In the genomic region with DNA sequence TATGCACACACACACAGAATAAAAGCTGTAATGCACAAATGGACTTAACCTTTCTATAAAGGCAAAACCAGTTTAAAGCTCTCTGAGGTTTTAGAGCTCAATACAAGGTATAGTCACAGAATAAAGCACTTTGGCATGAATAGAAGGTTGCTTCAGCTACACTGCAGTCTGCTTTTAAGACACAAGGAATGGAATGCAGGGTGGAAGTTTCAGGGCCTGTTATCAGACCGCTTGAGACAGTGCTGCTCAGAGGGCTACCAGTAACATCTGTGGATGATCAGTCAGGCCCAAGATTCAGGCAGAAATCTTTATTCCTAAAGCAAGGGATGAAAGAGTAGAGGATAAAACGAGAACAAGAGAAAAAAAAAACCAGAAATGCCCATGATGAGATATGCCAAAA, we compare ENCODE assay signal across 15 cellular contexts. TPM values are rescaled to one million over a fixed set of nuclear protein-coding genes. Genes with fewer than 3 reads are reported as not detected.
DNase-seq lines count a peak whose midpoint lies in the region; ATAC-seq and TF ChIP-seq lines count a peak whose summit lies in the region.
"Had no signal": no experiment of that assay in that cellular context is flagged by ENCODE, and none has a peak within 500 bp of the region (broad histone marks: within the 10 kb centered on the region; RNA-seq: fewer than 3 reads in every experiment).

No MANE protein-coding gene starts in this region.

- H3K4me1 ChIP-seq in tibial artery (peaks cover 0 to 18% (median 2%) of the 10 kb centered on the region in 4 donors), Peyer's patch (peaks cover 0 to 10% (median 0%) of the 10 kb centered on the region in 4 donors)
- H3K4me1 ChIP-seq: thyroid gland had no signal

- DNase-seq in activated naive CD4-positive, alpha-beta T cell treated with anti-CD3 and anti-CD28 coated beads for 36 hours: no peak
- no peak for DNase-seq in activated naive CD4-positive, alpha-beta T cell treated with Interleukin-2 at 50 U/mL for 16 hours
- no peak for DNase-seq in activated CD8-positive, alpha-beta T cell treated with anti-CD3 and anti-CD28 coated beads for 36 hours
- DNase-seq in fibroblast of villous mesenchyme (ENCODE audit: low read depth): peak; percentile 50
- DNase-seq in tibial artery: no peak
- DNase-seq in Peyer's patch: no peak
- no peak for DNase-seq in left lobe of liver (ENCODE audit: low spot score)
- DNase-seq: activated CD4-positive, alpha-beta T cell treated with anti-CD3 and anti-CD28 coated beads for 1 hour; activated effector memory CD4-positive, alpha-beta T cell treated with anti-CD3 and anti-CD28 coated beads, Interleukin-2, amount 50 U/mL, for 16 hours; cerebellar nuclear complex; DMS79; stimulated activated CD4-positive, alpha-beta T cell treated with anti-CD3 and anti-CD28 coated beads, Interleukin-12 subunit alpha, Interleukin-12 subunit beta, amount 100 ng/mL, for 4 hours; thyroid gland had no signal

- no peak overlapping the region for H3K27ac ChIP-seq in tibial artery
- H3K27ac ChIP-seq in Peyer's patch: no peak overlapping the region
- H3K27ac ChIP-seq: thyroid gland had no signal

- H3K4me1 Mint-ChIP-seq in activated naive CD4-positive, alpha-beta T cell treated with anti-CD3 and anti-CD28 coated beads for 36 hours (ENCODE audit: low read depth): peaks cover 73% of the 10 kb centered on the region
- peaks cover 78% of the 10 kb centered on the region for H3K4me1 Mint-ChIP-seq in activated CD8-positive, alpha-beta T cell treated with anti-CD3 and anti-CD28 coated beads for 36 hours (ENCODE audit: low read depth)
- H3K4me1 Mint-ChIP-seq in stimulated activated memory B cell treated with anti-CD40 and anti-IgM and Interleukin-4, amounts not matched to agents 10 μg/mL and 1 μg/mL and 100 μg/mL, for 72 hours: peaks cover 44% of the 10 kb centered on the region

- TF ChIP-seq POLR2A in Peyer's patch (IDR thresholded peaks at IDR 0.05): no peak

- no peak overlapping the region for H3K4me3 ChIP-seq in fibroblast of villous mesenchyme (ENCODE audit: low read depth, low read length)
- no peak overlapping the region for H3K4me3 ChIP-seq in tibial artery
- no peak overlapping the region for H3K4me3 ChIP-seq in Peyer's patch
- H3K4me3 ChIP-seq: thyroid gland had no signal

- H3K27ac Mint-ChIP-seq in activated naive CD4-positive, alpha-beta T cell treated with anti-CD3 and anti-CD28 coated beads for 36 hours: peak overlapping the region; percentile 33
- peak overlapping the region; percentile 57 for H3K27ac Mint-ChIP-seq in activated CD8-positive, alpha-beta T cell treated with anti-CD3 and anti-CD28 coated beads for 36 hours
- H3K27ac Mint-ChIP-seq in stimulated activated memory B cell treated with anti-CD40 and anti-IgM and Interleukin-4, amounts not matched to agents 10 μg/mL and 1 μg/mL and 100 μg/mL, for 72 hours: peak overlapping the region; percentile 52

- H3K4me3 Mint-ChIP-seq in activated naive CD4-positive, alpha-beta T cell treated with anti-CD3 and anti-CD28 coated beads for 36 hours: no peak overlapping the region
- no peak overlapping the region for H3K4me3 Mint-ChIP-seq in activated CD8-positive, alpha-beta T cell treated with anti-CD3 and anti-CD28 coated beads for 36 hours
- H3K4me3 Mint-ChIP-seq in stimulated activated memory B cell treated with anti-CD40 and anti-IgM and Interleukin-4, amounts not matched to agents 10 μg/mL and 1 μg/mL and 100 μg/mL, for 72 hours: no peak overlapping the region

- no peaks in the 10 kb centered on the region for H3K9me3 Mint-ChIP-seq in activated naive CD4-positive, alpha-beta T cell treated with anti-CD3 and anti-CD28 coated beads for 36 hours
- no peaks in the 10 kb centered on the region for H3K9me3 Mint-ChIP-seq in activated CD8-positive, alpha-beta T cell treated with anti-CD3 and anti-CD28 coated beads for 36 hours
- no peaks in the 10 kb centered on the region for H3K9me3 Mint-ChIP-seq in stimulated activated memory B cell treated with anti-CD40 and anti-IgM and Interleukin-4, amounts not matched to agents 10 μg/mL and 1 μg/mL and 100 μg/mL, for 72 hours

- ATAC-seq in activated CD8-positive, alpha-beta T cell treated with anti-CD3 and anti-CD28 coated beads for 36 hours: no peak
- ATAC-seq in stimulated activated memory B cell treated with anti-CD40 and anti-IgM and Interleukin-4, amounts not matched to agents 10 μg/mL and 1 μg/mL and 100 μg/mL, for 72 hours: no peak
- no peak for ATAC-seq in left lobe of liver
- ATAC-seq: esophagus mucosa had no signal

- POLR2A ChIA-PET in activated CD8-positive, alpha-beta T cell treated with anti-CD3 and anti-CD28 coated beads for 36 hours (lab: Charles Lee): interaction anchor here (0.9 kb wide), 1 partner anchor 22 kb away, joined by 3 read pairs; no protein-coding TSS in a partner anchor

- peaks cover 68% of the 10 kb centered on the region for H3K36me3 Mint-ChIP-seq in activated naive CD4-positive, alpha-beta T cell treated with anti-CD3 and anti-CD28 coated beads for 36 hours (ENCODE audit: low read depth)
- H3K36me3 Mint-ChIP-seq in activated CD8-positive, alpha-beta T cell treated with anti-CD3 and anti-CD28 coated beads for 36 hours (ENCODE audit: low read depth): peaks cover 81% of the 10 kb centered on the region
- H3K36me3 Mint-ChIP-seq in stimulated activated memory B cell treated with anti-CD40 and anti-IgM and Interleukin-4, amounts not matched to agents 10 μg/mL and 1 μg/mL and 100 μg/mL, for 72 hours: peaks cover 68% of the 10 kb centered on the region

- H3K27me3 ChIP-seq in tibial artery (no peaks in the 10 kb centered on the region), Peyer's patch (no peaks in the 10 kb centered on the region)
- H3K27me3 ChIP-seq: thyroid gland had no signal

- intact Hi-C loops in activated naive CD4-positive, alpha-beta T cell treated with anti-CD3 and anti-CD28 coated beads for 36 hours (cut with micrococcal nuclease): no loop called here
- intact Hi-C loops in activated CD8-positive, alpha-beta T cell treated with anti-CD3 and anti-CD28 coated beads for 36 hours (cut with micrococcal nuclease): no loop called here
- intact Hi-C loops in tibial artery (cut with DNase I; ENCODE audit: low total_unique reads): no loop called here

- H3K27me3 Mint-ChIP-seq in activated naive CD4-positive, alpha-beta T cell treated with anti-CD3 and anti-CD28 coated beads for 36 hours (ENCODE audit: low read depth): no peaks in the 10 kb centered on the region
- H3K27me3 Mint-ChIP-seq in activated CD8-positive, alpha-beta T cell treated with anti-CD3 and anti-CD28 coated beads for 36 hours: no peaks in the 10 kb centered on the region
- H3K27me3 Mint-ChIP-seq in stimulated activated memory B cell treated with anti-CD40 and anti-IgM and Interleukin-4, amounts not matched to agents 10 μg/mL and 1 μg/mL and 100 μg/mL, for 72 hours: no peaks in the 10 kb centered on the region

- CTCF ChIA-PET in activated naive CD4-positive, alpha-beta T cell treated with anti-CD3 and anti-CD28 coated beads for 36 hours (lab: Charles Lee): interaction anchor here (0.7 kb wide), 1 partner anchor 30 kb away, joined by 3 read pairs; no protein-coding TSS in a partner anchor
- CTCF ChIA-PET in activated CD8-positive, alpha-beta T cell treated with anti-CD3 and anti-CD28 coated beads for 36 hours (lab: Charles Lee): no interaction called here

- no peaks in the 10 kb centered on the region for H3K9me3 ChIP-seq in tibial artery
- no peaks in the 10 kb centered on the region for H3K9me3 ChIP-seq in Peyer's patch
- H3K9me3 ChIP-seq: thyroid gland had no signal

- H3K36me3 ChIP-seq in tibial artery: peaks cover 4 to 61% (median 44%) of the 10 kb centered on the region in 3 donors
- H3K36me3 ChIP-seq in Peyer's patch: peaks cover 0 to 46% (median 0%) of the 10 kb centered on the region in 3 donors

- no peak for TF ChIP-seq CTCF in activated CD8-positive, alpha-beta T cell treated with anti-CD3 and anti-CD28 coated beads for 36 hours (IDR thresholded peaks at IDR 0.05)
- TF ChIP-seq CTCF in fibroblast of villous mesenchyme (IDR thresholded peaks at IDR 0.05; ENCODE audit: insufficient read depth, low read depth, low read length) (no peak), tibial artery (IDR thresholded peaks at IDR 0.05) (no peak), Peyer's patch (IDR thresholded peaks at IDR 0.05) (no peak)

RNA-seq across cellular contexts. Expression of gene CD44, which starts 46.7 kb away (rescaled TPM):
- total RNA-seq in activated naive CD4-positive, alpha-beta T cell treated with anti-CD3 and anti-CD28 coated beads for 36 hours: 100 to 1,000 TPM; 389 to 405 TPM
- total RNA-seq in activated CD8-positive, alpha-beta T cell treated with anti-CD3 and anti-CD28 coated beads for 36 hours: 100 to 1,000 TPM; 363 to 373 TPM
- total RNA-seq in fibroblast of villous mesenchyme (441 and 647 TPM in 2 replicates), Peyer's patch (100 to 1,000 TPM in 3 of 4 donors, 10 to 100 TPM in 1; 71.6 to 412 (median 130) TPM), left lobe of liver (11.7 TPM)
